In genomic region chr16:57648590-57649442, GRCh38 we compare ENCODE assay signal across 8 cellular contexts. TPM values are rescaled to one million over a fixed set of nuclear protein-coding genes. Genes with fewer than 3 reads are reported as not detected.
A peak's percentile ranks its signal among the peaks of the same experiment; 100 is the strongest.
DNase-seq lines count a peak whose midpoint lies in the region; ATAC-seq and TF ChIP-seq lines count a peak whose summit lies in the region.

No MANE protein-coding gene starts in this region.

- H3K4me3 Mint-ChIP-seq in osteocyte (ENCODE audit: unreplicated experiment), result no peak overlapping the region

- peak; percentile 69 for ATAC-seq in GM19455 (IDR thresholded peaks at IDR 0.05; ENCODE audit: unreplicated experiment)
- ATAC-seq in gastroesophageal sphincter, result peak; percentile 37
- ATAC-seq in thoracic aorta (ENCODE audit: insufficient number of reproducible peaks, low FRiP score, low read depth), result no peak

- H3K9me3 Mint-ChIP-seq in osteocyte (ENCODE audit: unreplicated experiment), result no peaks in the 10 kb centered on the region

- H3K9ac ChIP-seq in Loucy (ENCODE audit: low read depth, low read length, poor library complexity, severe bottlenecking), result no peak overlapping the region

- no peaks in the 10 kb centered on the region for H4K20me1 ChIP-seq in Loucy (ENCODE audit: insufficient read depth, low read length, poor library complexity, severe bottlenecking)

- no peaks in the 10 kb centered on the region for H3K9me2 ChIP-seq in Loucy (replicated peaks; ENCODE audit: low read depth, low read length)

- no peak overlapping the region for H2AFZ ChIP-seq in Loucy (ENCODE audit: low read length)

- no peaks in the 10 kb centered on the region for H3K9me3 ChIP-seq in Loucy (ENCODE audit: insufficient read depth, low read depth, low read length)
- H3K9me3 ChIP-seq in gastroesophageal sphincter, result no peaks in the 10 kb centered on the region
- no peaks in the 10 kb centered on the region for H3K9me3 ChIP-seq in thoracic aorta

- no peak overlapping the region for H3K4me2 ChIP-seq in Loucy (ENCODE audit: low read depth, low read length, poor library complexity, severe bottlenecking)

- H3F3A ChIP-seq in Loucy (ENCODE audit: low read depth), result no peaks in the 10 kb centered on the region

- no peaks in the 10 kb centered on the region for H3K79me2 ChIP-seq in Loucy (ENCODE audit: insufficient read depth, low read length)

- no peaks in the 10 kb centered on the region for H3K36me3 Mint-ChIP-seq in osteocyte (ENCODE audit: unreplicated experiment)

- no peak for TF ChIP-seq EP300 in gastroesophageal sphincter (IDR thresholded peaks at IDR 0.05)

- TF ChIP-seq CTCF in Loucy (conservative IDR thresholded peaks at IDR 0.05; ENCODE audit: low read length), result peak; percentile 100
- TF ChIP-seq CTCF in gastroesophageal sphincter (IDR thresholded peaks at IDR 0.05), result peak in 3 of 4 experiments; percentile 93 to 98 (median 98)
- peak; percentile 100 for TF ChIP-seq CTCF in osteocyte (IDR thresholded peaks at IDR 0.05)
- TF ChIP-seq CTCF in thoracic aorta (IDR thresholded peaks at IDR 0.05), result peak; percentile 93

- H3K27me3 ChIP-seq in Loucy (ENCODE audit: insufficient read depth, low read length, poor library complexity, severe bottlenecking) (no peaks in the 10 kb centered on the region), gastroesophageal sphincter (peaks cover 56% of the 10 kb centered on the region), thoracic aorta (replicated peaks; ENCODE audit: insufficient read depth) (no peaks in the 10 kb centered on the region)

- no peak overlapping the region for H3K27ac Mint-ChIP-seq in osteocyte (ENCODE audit: unreplicated experiment)

- H3K4me3 ChIP-seq in Loucy (ENCODE audit: low read length, poor library complexity, severe bottlenecking) (no peak overlapping the region), gastroesophageal sphincter (no peak overlapping the region), thoracic aorta (no peak overlapping the region)

- H3K4me1 Mint-ChIP-seq in osteocyte (ENCODE audit: unreplicated experiment), result peaks cover 19% of the 10 kb centered on the region

- DNase-seq in C1 segment of cervical spinal cord (lab: John Stamatoyannopoulos, UW) (peak in 13 of 14 donors; percentile 8 to 86 (median 66)), SHP77 treated with DMSO at 0.1 percent for 48 hours (lab: John Stamatoyannopoulos, UW) (peak; percentile 34), osteocyte (ENCODE audit: extremely low spot score, unreplicated experiment) (peak; percentile 94), thoracic aorta (ENCODE audit: low spot score) (no peak)
- DNase-seq in activated effector memory CD4-positive, alpha-beta T cell treated with Interleukin-2 at 50 U/mL for 16 hours, result peak; percentile 76

- H3K4me1 ChIP-seq in Loucy (ENCODE audit: insufficient read depth, low read length, poor library complexity, severe bottlenecking) (peaks cover 55% of the 10 kb centered on the region), gastroesophageal sphincter (peaks cover 0 to 31% (median 4%) of the 10 kb centered on the region in 3 donors), thoracic aorta (ENCODE audit: control insufficient read depth in 1 of 2, low read depth in 2 of 2) (no peaks in the 10 kb centered on the region)

- H3K27ac ChIP-seq in gastroesophageal sphincter, result peak overlapping the region in 3 of 4 donors; percentile 0 to 66 (median 65)
- no peak overlapping the region for H3K27ac ChIP-seq in thoracic aorta

- H3K27me3 Mint-ChIP-seq in osteocyte (ENCODE audit: unreplicated experiment), result no peaks in the 10 kb centered on the region

- H3K36me3 ChIP-seq in Loucy (ENCODE audit: insufficient read depth, low read length) (no peaks in the 10 kb centered on the region), gastroesophageal sphincter (peaks cover 0 to 6% of the 10 kb centered on the region in 2 donors), thoracic aorta (no peaks in the 10 kb centered on the region)

- TF ChIP-seq POLR2A in gastroesophageal sphincter (IDR thresholded peaks at IDR 0.05), result no peak

- 73 to 83% methylated on average over 4 to 7 of the region's 18 CpGs for WGBS in gastroesophageal sphincter (ENCODE audit: low coverage in 1 of 2), 2 donors

RNA-seq across cellular contexts. Expression of gene ADGRG3, which starts 19.3 kb away (rescaled TPM):
- total RNA-seq in gastroesophageal sphincter (1 to 10 TPM in 3 of 4 donors, under 1 TPM in 1; 0.31 to 7.4 (median 2.2) TPM), osteocyte (not detected in 2 replicates), thoracic aorta (1 to 10 TPM in 1 of 2 donors, under 1 TPM in 1; 0.41 to 5.1 TPM)

RNA-seq across cellular contexts. Expression of gene ADGRG1, which starts 20.4 kb away (rescaled TPM):
- 10 to 100 TPM in 2 of 4 donors, 1 to 10 TPM in 2; 7.0 to 20.1 (median 12.6) TPM for total RNA-seq in gastroesophageal sphincter
- total RNA-seq in osteocyte, result 4.6 and 4.8 TPM in 2 replicates
- 10 to 100 TPM in 1 of 2 donors, 1 to 10 TPM in 1; 5.4 to 79.1 TPM for total RNA-seq in thoracic aorta

RNA-seq across cellular contexts. Expression of gene DRC7, which starts 45.8 kb away (rescaled TPM):
- under 1 TPM in 1 of 4 donors, not detected in 3; 0.15 TPM for total RNA-seq in gastroesophageal sphincter
- total RNA-seq in osteocyte, result not detected in 2 replicates
- not detected for total RNA-seq in thoracic aorta

Comparison
In these comparisons a context has a peak if more than half of its experiments do, and no peak if none do; other contexts are left out.
1. H3K27ac ChIP-seq: peak in gastroesophageal sphincter (3 of 4); none in thoracic aorta (0 of 2).
2. Peak in every context shown above with its lines, with median percentiles within 50 percentile points of each other: CTCF ChIP-seq.